ENCODE assay signal across 28 cellular contexts in genomic region chr6:165245716-165246115, GRCh38.
DNase-seq lines count a peak whose midpoint lies in the region; ATAC-seq and TF ChIP-seq lines count a peak whose summit lies in the region.
"Had no signal": no experiment of that assay in that cellular context is flagged by ENCODE, and none has a peak within 500 bp of the region (broad histone marks: within the 10 kb centered on the region; RNA-seq: fewer than 3 reads in every experiment).

No MANE protein-coding gene starts in this region.

- H2BK120ac ChIP-seq in mesenchymal stem cell (ENCODE audit: low read depth, low read length) = no peak overlapping the region

- no peak overlapping the region for H3K4me3 ChIP-seq in mesenchymal stem cell (ENCODE audit: insufficient read depth in 1 of 2, low read depth in 1 of 2, low read length in 2 of 2)
- H3K4me3 ChIP-seq: heart right ventricle, pancreas, right atrium auricular region, SJCRH30, thoracic aorta had no signal

- ATAC-seq in stimulated activated effector memory CD8-positive, alpha-beta T cell treated with anti-CD3 and anti-CD28 coated beads, Interleukin-12 subunit alpha, Interleukin-12 subunit beta, amount 100 ng/mL, for 72 hours = no peak
- ATAC-seq: activated CD8-positive, alpha-beta T cell treated with anti-CD3 and anti-CD28 coated beads, Interleukin-2, amount 10 ng/mL, durations not matched to agents 7 days and 5 days; activated naive CD8-positive, alpha-beta T cell treated with anti-CD3 and anti-CD28 coated beads, Interleukin-2, amount 50 U/mL, for 24 hours; CD8-positive, alpha-beta T cell; left cardiac atrium; stimulated activated naive CD8-positive, alpha-beta T cell treated with anti-CD3 and anti-CD28 coated beads, Interleukin-15, Interleukin-2, amounts not matched to agents 100 U/mL and 50 U/mL, for 24 hours had no signal

- no peak overlapping the region for H3K18ac ChIP-seq in mesenchymal stem cell (ENCODE audit: low read depth in 1 of 2, low read length in 2 of 2)

- H3K4me2 ChIP-seq in mesenchymal stem cell (ENCODE audit: low read length, poor library complexity, severe bottlenecking) = no peak overlapping the region
- H3K4me2 ChIP-seq: KMS-11 had no signal

- H4K8ac ChIP-seq in mesenchymal stem cell (ENCODE audit: low read length) = no peak overlapping the region

- no peak overlapping the region for H2BK12ac ChIP-seq in mesenchymal stem cell (ENCODE audit: low read length in 2 of 2)

- no peak overlapping the region for H4K91ac ChIP-seq in mesenchymal stem cell (ENCODE audit: low read length)

- H2AK5ac ChIP-seq in mesenchymal stem cell (ENCODE audit: low read length, severe bottlenecking) = no peak overlapping the region

- no peaks in the 10 kb centered on the region for H3K9me3 Mint-ChIP-seq in chondrocyte (ENCODE audit: low read depth)
- H3K9me3 Mint-ChIP-seq in stimulated activated effector memory CD8-positive, alpha-beta T cell treated with anti-CD3 and anti-CD28 coated beads, Interleukin-12 subunit alpha, Interleukin-12 subunit beta, amount 100 ng/mL, for 72 hours = peaks cover 12% of the 10 kb centered on the region
- H3K9me3 Mint-ChIP-seq: CD8-positive, alpha-beta T cell had no signal

- peak overlapping the region; percentile 58 for H3K27ac Mint-ChIP-seq in chondrocyte (ENCODE audit: unreplicated experiment)
- H3K27ac Mint-ChIP-seq in stimulated activated effector memory CD8-positive, alpha-beta T cell treated with anti-CD3 and anti-CD28 coated beads, Interleukin-12 subunit alpha, Interleukin-12 subunit beta, amount 100 ng/mL, for 72 hours = no peak overlapping the region
- H3K27ac Mint-ChIP-seq: activated CD8-positive, alpha-beta T cell treated with anti-CD3 and anti-CD28 coated beads, Interleukin-2, amount 10 ng/mL, durations not matched to agents 7 days and 5 days; activated naive CD8-positive, alpha-beta T cell treated with anti-CD3 and anti-CD28 coated beads, Interleukin-2, amount 50 U/mL, for 24 hours; CD8-positive, alpha-beta T cell; dendritic cell treated with granulocyte-macrophage colony-stimulating factor and Interleukin-4, amounts not matched to agents 40 ng/mL and 50 ng/mL, for 4 days; HFFc6 had no signal

- no peak overlapping the region for H3K14ac ChIP-seq in mesenchymal stem cell (ENCODE audit: low read length in 2 of 2)

- H3K23ac ChIP-seq in mesenchymal stem cell (ENCODE audit: low read length in 2 of 2) = no peak overlapping the region

- H3K27ac ChIP-seq in KOPT-K1 (ENCODE audit: low read depth, low read length, poor library complexity, severe bottlenecking) = peak overlapping the region; percentile 78
- H3K27ac ChIP-seq in mesenchymal stem cell (ENCODE audit: low read length, poor library complexity, severe bottlenecking) = no peak overlapping the region
- H3K27ac ChIP-seq: brain microvascular endothelial cell, heart right ventricle, KMS-11, pancreas, right atrium auricular region, SJCRH30, thoracic aorta had no signal

- H3K27me3 ChIP-seq in mesenchymal stem cell (ENCODE audit: control insufficient read depth in 1 of 2, insufficient read depth in 1 of 2, low read length in 2 of 2) = no peaks in the 10 kb centered on the region
- H3K27me3 ChIP-seq: brain microvascular endothelial cell, heart right ventricle, pancreas, right atrium auricular region, SJCRH30 had no signal

- H3K27me3 Mint-ChIP-seq in chondrocyte (ENCODE audit: low read depth) = peaks cover 1% of the 10 kb centered on the region
- H3K27me3 Mint-ChIP-seq: activated naive CD8-positive, alpha-beta T cell treated with anti-CD3 and anti-CD28 coated beads, Interleukin-2, amount 50 U/mL, for 24 hours; dendritic cell treated with granulocyte-macrophage colony-stimulating factor and Interleukin-4, amounts not matched to agents 40 ng/mL and 50 ng/mL, for 4 days; naive B cell had no signal

- H3K9ac ChIP-seq in mesenchymal stem cell (ENCODE audit: low read length) = peak overlapping the region; percentile 3
- H3K9ac ChIP-seq: KMS-11 had no signal

- H2BK5ac ChIP-seq in mesenchymal stem cell (ENCODE audit: low read depth, low read length, poor library complexity, severe bottlenecking) = no peak overlapping the region

- 75% methylated on average over 1 of the region's 2 CpGs for WGBS in mesenchymal stem cell

- H3K36me3 ChIP-seq in KOPT-K1 (ENCODE audit: insufficient read depth, low read length) = no peaks in the 10 kb centered on the region
- H3K36me3 ChIP-seq in mesenchymal stem cell (ENCODE audit: control insufficient read depth in 1 of 2, insufficient read depth in 2 of 2, low read depth in 1 of 2, low read length in 2 of 2) = no peaks in the 10 kb centered on the region
- H3K36me3 ChIP-seq: brain microvascular endothelial cell, heart right ventricle, pancreas, right atrium auricular region, SJCRH30, thoracic aorta had no signal

- H2BK15ac ChIP-seq in mesenchymal stem cell (ENCODE audit: low read depth, poor library complexity, severe bottlenecking) = no peak overlapping the region

- no peak overlapping the region for H3K4me3 Mint-ChIP-seq in chondrocyte (ENCODE audit: unreplicated experiment)
- no peak overlapping the region for H3K4me3 Mint-ChIP-seq in stimulated activated effector memory CD8-positive, alpha-beta T cell treated with anti-CD3 and anti-CD28 coated beads, Interleukin-12 subunit alpha, Interleukin-12 subunit beta, amount 100 ng/mL, for 72 hours
- H3K4me3 Mint-ChIP-seq: activated CD8-positive, alpha-beta T cell treated with anti-CD3 and anti-CD28 coated beads, Interleukin-2, amount 10 ng/mL, durations not matched to agents 7 days and 5 days; activated naive CD8-positive, alpha-beta T cell treated with anti-CD3 and anti-CD28 coated beads, Interleukin-2, amount 50 U/mL, for 24 hours; CD8-positive, alpha-beta T cell; dendritic cell treated with granulocyte-macrophage colony-stimulating factor and Interleukin-4, amounts not matched to agents 40 ng/mL and 50 ng/mL, for 4 days; HFFc6; naive B cell had no signal

- H3K4me1 ChIP-seq in mesenchymal stem cell (ENCODE audit: control insufficient read depth, insufficient read depth, low read depth, low read length) = no peaks in the 10 kb centered on the region
- H3K4me1 ChIP-seq: heart right ventricle, pancreas, right atrium auricular region, SJCRH30 had no signal

- H3K36me3 Mint-ChIP-seq in chondrocyte (ENCODE audit: low read depth) = no peaks in the 10 kb centered on the region
- no peaks in the 10 kb centered on the region for H3K36me3 Mint-ChIP-seq in stimulated activated effector memory CD8-positive, alpha-beta T cell treated with anti-CD3 and anti-CD28 coated beads, Interleukin-12 subunit alpha, Interleukin-12 subunit beta, amount 100 ng/mL, for 72 hours
- H3K36me3 Mint-ChIP-seq: CD8-positive, alpha-beta T cell; naive B cell had no signal

- H2AFZ ChIP-seq in mesenchymal stem cell (ENCODE audit: low read depth, low read length) = no peak overlapping the region

- TF ChIP-seq CTCF in chondrocyte (IDR thresholded peaks at IDR 0.05) = peak; percentile 41

- DNase-seq in chondrocyte (ENCODE audit: low spot score) (no peak), mesenchymal stem cell (no peak), DMS153 (lab: John Stamatoyannopoulos, UW) (no peak), NCI-H1092 (lab: John Stamatoyannopoulos, UW) (no peak), NCI-H345 (lab: John Stamatoyannopoulos, UW) (no peak)
- no peak for DNase-seq in stimulated activated effector memory CD8-positive, alpha-beta T cell treated with anti-CD3 and anti-CD28 coated beads, Interleukin-12 subunit alpha, Interleukin-12 subunit beta, amount 100 ng/mL, for 72 hours (ENCODE audit: low spot score in 2 of 2)
- DNase-seq: activated CD4-positive, alpha-beta T cell treated with anti-CD3 and anti-CD28 coated beads for 1 hour; activated CD8-positive, alpha-beta T cell treated with anti-CD3 and anti-CD28 coated beads, Interleukin-2, amount 10 ng/mL, durations not matched to agents 7 days and 5 days; activated effector memory CD4-positive, alpha-beta T cell treated with anti-CD3 and anti-CD28 coated beads, Interleukin-2, amount 50 U/mL, for 16 hours; activated naive CD8-positive, alpha-beta T cell treated with anti-CD3 and anti-CD28 coated beads, Interleukin-2, amount 50 U/mL, for 24 hours; brain microvascular endothelial cell; CD8-positive, alpha-beta T cell; heart right ventricle; HFFc6; left cardiac atrium; naive B cell; NCI-H1694; NCI-H2171; NK-92 treated with Interleukin-12 subunit alpha and Interleukin-12 subunit beta, amount 100 ng/mL, for 24 hours; pancreas; stimulated activated naive CD8-positive, alpha-beta T cell treated with anti-CD3 and anti-CD28 coated beads, Interleukin-15, Interleukin-2, amounts not matched to agents 100 U/mL and 50 U/mL, for 24 hours; T-helper 1 cell had no signal

- H3K4ac ChIP-seq in mesenchymal stem cell (ENCODE audit: low read depth in 1 of 2, low read length in 2 of 2) = no peak overlapping the region

- H3K79me1 ChIP-seq in mesenchymal stem cell (replicated peaks; ENCODE audit: low read length, poor library complexity, severe bottlenecking) = no peaks in the 10 kb centered on the region

- no peaks in the 10 kb centered on the region for H3K9me3 ChIP-seq in KOPT-K1 (ENCODE audit: insufficient read depth, low read length, poor library complexity, severe bottlenecking)
- no peaks in the 10 kb centered on the region for H3K9me3 ChIP-seq in mesenchymal stem cell (ENCODE audit: control insufficient read depth, low read length)
- H3K9me3 ChIP-seq: heart right ventricle, pancreas, right atrium auricular region, thoracic aorta had no signal

- peaks cover 14% of the 10 kb centered on the region for H3K4me1 Mint-ChIP-seq in chondrocyte (ENCODE audit: low read depth)
- H3K4me1 Mint-ChIP-seq in stimulated activated effector memory CD8-positive, alpha-beta T cell treated with anti-CD3 and anti-CD28 coated beads, Interleukin-12 subunit alpha, Interleukin-12 subunit beta, amount 100 ng/mL, for 72 hours = no peaks in the 10 kb centered on the region
- H3K4me1 Mint-ChIP-seq: activated naive CD8-positive, alpha-beta T cell treated with anti-CD3 and anti-CD28 coated beads, Interleukin-2, amount 50 U/mL, for 24 hours; naive B cell had no signal
